Comparison of ENCODE assay signal across 11 cellular contexts in the genomic region with DNA sequence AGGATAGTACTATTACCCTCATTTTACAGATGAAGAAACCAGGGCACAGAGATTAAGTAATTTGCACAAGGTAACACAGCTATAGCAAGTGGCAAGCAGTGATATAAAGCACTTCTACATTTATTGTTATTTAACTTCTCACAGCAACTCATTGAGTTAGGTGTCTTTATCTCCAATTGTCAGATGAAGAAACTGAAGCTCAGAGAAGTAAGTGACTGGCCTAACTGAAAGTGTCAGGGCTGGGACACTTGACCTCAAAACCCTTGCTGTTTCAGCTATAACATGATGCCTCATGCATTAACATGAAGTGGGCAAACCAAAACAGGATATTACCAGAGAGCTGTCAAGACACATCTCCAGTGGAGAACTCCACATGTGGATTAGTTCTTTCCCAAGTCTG.
DNase-seq lines count a peak whose midpoint lies in the region; ATAC-seq, FAIRE-seq and TF ChIP-seq lines count a peak whose summit lies in the region.
"Had no signal": no experiment of that assay in that cellular context is flagged by ENCODE, and none has a peak within 500 bp of the region (broad histone marks: within the 10 kb centered on the region; RNA-seq: fewer than 3 reads in every experiment).

No MANE protein-coding gene starts in this region.

- no peaks in the 10 kb centered on the region for H3K9me3 ChIP-seq in aorta (ENCODE audit: control insufficient read depth, low read length)
- H3K9me3 ChIP-seq: Caco-2 had no signal

- H3K27me3 ChIP-seq in bronchial epithelial cell (ENCODE audit: control insufficient read depth, insufficient read depth, low read length) (no peaks in the 10 kb centered on the region), aorta (ENCODE audit: control insufficient read depth in 1 of 2, insufficient read depth in 2 of 2, low read length in 1 of 2) (no peaks in the 10 kb centered on the region)

- DNase-seq in bronchial epithelial cell (ENCODE audit: low read depth) = peak; percentile 98
- no peak for DNase-seq in SHP77 (lab: John Stamatoyannopoulos, UW)
- DNase-seq in NCI-H748 (lab: John Stamatoyannopoulos, UW; ENCODE audit: unreplicated experiment) = no peak
- no peak for DNase-seq in aorta
- no peak for DNase-seq in NCI-H526 treated with DMSO at 0.1 percent for 48 hours (lab: John Stamatoyannopoulos, UW)
- DNase-seq: Caco-2 had no signal

- H3K36me3 ChIP-seq in bronchial epithelial cell (ENCODE audit: control insufficient read depth, insufficient read depth, low read length) = no peaks in the 10 kb centered on the region
- no peaks in the 10 kb centered on the region for H3K36me3 ChIP-seq in aorta (ENCODE audit: control insufficient read depth in 1 of 2, insufficient read depth in 2 of 2, low read length in 1 of 2)

- ATAC-seq in GM18502 (IDR thresholded peaks at IDR 0.05; ENCODE audit: poor library complexity, unreplicated experiment) = peak; percentile 89
- peak; percentile 97 for ATAC-seq in GM21381 (IDR thresholded peaks at IDR 0.05; ENCODE audit: unreplicated experiment)
- ATAC-seq in HG03139 (IDR thresholded peaks at IDR 0.05; ENCODE audit: unreplicated experiment) = peak; percentile 81
- no peak for ATAC-seq in aorta (ENCODE audit: low FRiP score)
- ATAC-seq: activated CD4-positive, CD25-positive, alpha-beta regulatory T cell treated with anti-CD3 and anti-CD28 coated beads, Interleukin-2, amount 50 U/mL, for 24 hours had no signal

- peaks cover 5 to 9% of the 10 kb centered on the region in 2 donors for H3K4me1 ChIP-seq in aorta (ENCODE audit: control insufficient read depth in 1 of 2, insufficient read depth in 2 of 2, low read length in 2 of 2)
- H3K4me1 ChIP-seq: Caco-2 had no signal

- no peak overlapping the region for H3K4me3 ChIP-seq in bronchial epithelial cell (ENCODE audit: low read depth, low read length)
- H3K4me3 ChIP-seq in aorta (ENCODE audit: low read length in 2 of 2) = no peak overlapping the region

- FAIRE-seq in bronchial epithelial cell (lab: Jason Lieb, UNC) = no peak
- FAIRE-seq: astrocyte had no signal

- TF ChIP-seq CTCF in bronchial epithelial cell (IDR thresholded peaks at IDR 0.05; ENCODE audit: insufficient read depth, low read length, severe bottlenecking) = no peak

- H3K27ac ChIP-seq in aorta (ENCODE audit: low read depth in 1 of 2, low read length in 2 of 2) = no peak overlapping the region

- intact Hi-C loops in aorta (cut with DNase I) = no loop called here
